In the genomic region with DNA sequence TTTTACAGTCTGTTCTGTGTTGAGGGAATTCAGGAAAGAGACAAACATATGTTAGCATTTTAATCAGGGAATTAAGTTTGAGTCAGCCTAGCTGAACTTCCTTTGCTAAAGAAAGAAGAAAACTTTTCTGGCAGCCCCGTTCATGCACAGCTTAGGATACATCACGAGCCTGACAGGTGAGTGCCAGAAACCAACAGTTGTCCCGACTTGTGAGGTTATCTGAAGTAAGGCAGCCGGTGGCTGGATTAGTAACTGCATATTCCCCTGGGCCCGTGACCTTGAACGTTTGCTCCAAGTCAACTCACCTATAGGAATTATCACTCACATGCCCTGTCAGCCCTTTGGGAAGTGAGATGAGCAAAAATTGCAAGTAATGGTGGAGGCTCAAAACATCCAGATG, we compare ENCODE assay signal across 22 cellular contexts. TPM values are rescaled to one million over a fixed set of nuclear protein-coding genes. Genes with fewer than 3 reads are reported as not detected.
A peak's percentile ranks its signal among the peaks of the same experiment; 100 is the strongest.
DNase-seq lines count a peak whose midpoint lies in the region; ATAC-seq, FAIRE-seq and TF ChIP-seq lines count a peak whose summit lies in the region.
"Had no signal": no experiment of that assay in that cellular context is flagged by ENCODE, and none has a peak within 500 bp of the region (broad histone marks: within the 10 kb centered on the region; RNA-seq: fewer than 3 reads in every experiment).

No MANE protein-coding gene starts in this region.

- H3K27me3 ChIP-seq in GM12878 (replicated peaks in 1 of 2; ENCODE audit: control insufficient read depth in 2 of 2, insufficient read depth in 2 of 2, low read length in 1 of 2): no peaks in the 10 kb centered on the region
- H3K27me3 ChIP-seq: BE2C had no signal

- intact Hi-C loops in GM12878 (cut with micrococcal nuclease; ENCODE audit: unreplicated experiment): no loop called here

- H3K79me2 ChIP-seq in GM12878 (ENCODE audit: control insufficient read depth, insufficient read depth, low read length): no peaks in the 10 kb centered on the region; the same call in 1 of the 2 replicates

- peaks cover 47% of the 10 kb centered on the region for H3K4me1 Mint-ChIP-seq in activated T-cell treated with anti-CD3 and anti-CD28 coated beads, Interleukin-2, amount 50 U/mL, for 24 hours (ENCODE audit: low read depth)
- H3K4me1 Mint-ChIP-seq in activated T-cell treated with anti-CD3 and anti-CD28 coated beads, Interleukin-2, amount 50 U/mL, for 72 hours (ENCODE audit: low read depth): peaks cover 43% of the 10 kb centered on the region
- peaks cover 32% of the 10 kb centered on the region for H3K4me1 Mint-ChIP-seq in stimulated activated naive CD8-positive, alpha-beta T cell treated with anti-CD3 and anti-CD28 coated beads, Interleukin-15, Interleukin-2, amounts not matched to agents 100 ng/mL and 50 ng/mL, for 24 hours (ENCODE audit: low read depth)
- peaks cover 55% of the 10 kb centered on the region for H3K4me1 Mint-ChIP-seq in stimulated activated effector memory CD8-positive, alpha-beta T cell treated with anti-CD3 and anti-CD28 coated beads, Interleukin-12 subunit alpha, Interleukin-12 subunit beta, amount 100 ng/mL, for 72 hours

- no peaks in the 10 kb centered on the region for H3K9me3 Mint-ChIP-seq in activated T-cell treated with anti-CD3 and anti-CD28 coated beads, Interleukin-2, amount 50 U/mL, for 24 hours
- no peaks in the 10 kb centered on the region for H3K9me3 Mint-ChIP-seq in activated T-cell treated with anti-CD3 and anti-CD28 coated beads, Interleukin-2, amount 50 U/mL, for 72 hours
- H3K9me3 Mint-ChIP-seq in stimulated activated naive CD8-positive, alpha-beta T cell treated with anti-CD3 and anti-CD28 coated beads, Interleukin-15, Interleukin-2, amounts not matched to agents 100 ng/mL and 50 ng/mL, for 24 hours: no peaks in the 10 kb centered on the region
- no peaks in the 10 kb centered on the region for H3K9me3 Mint-ChIP-seq in stimulated activated effector memory CD8-positive, alpha-beta T cell treated with anti-CD3 and anti-CD28 coated beads, Interleukin-12 subunit alpha, Interleukin-12 subunit beta, amount 100 ng/mL, for 72 hours

- TSS peak; percentile 35 for BruUV-seq in GM12878 (replicated peaks; lab: Mats Ljungman, UMichigan)

- RAD21 ChIA-PET in GM12878 (lab: Charles Lee; ENCODE audit: unreplicated experiment): no interaction called here

- POLR2A ChIA-PET in GM12878 (lab: Charles Lee): no interaction called here

- no peaks in the 10 kb centered on the region for H3K4me1 ChIP-seq in GM12878 (ENCODE audit: control insufficient read depth, insufficient read depth, low read length)
- H3K4me1 ChIP-seq: BE2C had no signal

- WGBS in GM12878 (ENCODE audit: insufficient coverage, insufficient replicate concordance, low lambda C conversion rate, missing lambda C conversion rate): 90% methylated on average over 6 of the region's 6 CpGs

- H3K36me3 Mint-ChIP-seq in activated T-cell treated with anti-CD3 and anti-CD28 coated beads, Interleukin-2, amount 50 U/mL, for 24 hours (ENCODE audit: low read depth): peaks cover 92% of the 10 kb centered on the region
- H3K36me3 Mint-ChIP-seq in activated T-cell treated with anti-CD3 and anti-CD28 coated beads, Interleukin-2, amount 50 U/mL, for 72 hours (ENCODE audit: insufficient read depth in 2 of 2): peaks cover 23 to 51% of the 10 kb centered on the region in 2 donors
- peaks cover 88% of the 10 kb centered on the region for H3K36me3 Mint-ChIP-seq in stimulated activated naive CD8-positive, alpha-beta T cell treated with anti-CD3 and anti-CD28 coated beads, Interleukin-15, Interleukin-2, amounts not matched to agents 100 ng/mL and 50 ng/mL, for 24 hours (ENCODE audit: low read depth)
- peaks cover 99% of the 10 kb centered on the region for H3K36me3 Mint-ChIP-seq in stimulated activated effector memory CD8-positive, alpha-beta T cell treated with anti-CD3 and anti-CD28 coated beads, Interleukin-12 subunit alpha, Interleukin-12 subunit beta, amount 100 ng/mL, for 72 hours

- no peak overlapping the region for H2AFZ ChIP-seq in GM12878 (ENCODE audit: control insufficient read depth, low read depth, low read length)

- SMC1A ChIA-PET in GM12878 (lab: Charles Lee; ENCODE audit: uncharacterized antibody, unreplicated experiment): interaction anchor here (3.2 kb wide), 1 partner anchor 24 kb away, joined by 11 read pairs; no protein-coding TSS in a partner anchor

- FAIRE-seq in GM12878 (lab: Jason Lieb, UNC) (no peak), frontal cortex (lab: Jason Lieb, UNC) (no peak)
- FAIRE-seq: A204.1 had no signal

- no peak overlapping the region for H3K27ac ChIP-seq in GM12878 (ENCODE audit: control insufficient read depth, insufficient read depth)
- H3K27ac ChIP-seq: HL-60, RWPE1 had no signal

- H3K4me3 Mint-ChIP-seq in activated T-cell treated with anti-CD3 and anti-CD28 coated beads, Interleukin-2, amount 50 U/mL, for 24 hours: no peak overlapping the region
- H3K4me3 Mint-ChIP-seq in activated T-cell treated with anti-CD3 and anti-CD28 coated beads, Interleukin-2, amount 50 U/mL, for 72 hours: no peak overlapping the region
- no peak overlapping the region for H3K4me3 Mint-ChIP-seq in stimulated activated naive CD8-positive, alpha-beta T cell treated with anti-CD3 and anti-CD28 coated beads, Interleukin-15, Interleukin-2, amounts not matched to agents 100 ng/mL and 50 ng/mL, for 24 hours
- no peak overlapping the region for H3K4me3 Mint-ChIP-seq in stimulated activated effector memory CD8-positive, alpha-beta T cell treated with anti-CD3 and anti-CD28 coated beads, Interleukin-12 subunit alpha, Interleukin-12 subunit beta, amount 100 ng/mL, for 72 hours

- H4K20me1 ChIP-seq in GM12878 (ENCODE audit: control insufficient read depth, insufficient read depth): no peaks in the 10 kb centered on the region

- H3K9ac ChIP-seq in GM12878 (ENCODE audit: control insufficient read depth, insufficient read depth, low read length): no peak overlapping the region

- CTCF ChIA-PET in GM12878 (lab: Yijun Ruan, JAX): interaction anchor here (1.6 kb wide), 1 partner anchor 39 kb away, joined by 5 read pairs; no protein-coding TSS in a partner anchor

- peak overlapping the region; percentile 35 for H3K27ac Mint-ChIP-seq in activated T-cell treated with anti-CD3 and anti-CD28 coated beads, Interleukin-2, amount 50 U/mL, for 24 hours
- H3K27ac Mint-ChIP-seq in activated T-cell treated with anti-CD3 and anti-CD28 coated beads, Interleukin-2, amount 50 U/mL, for 72 hours: no peak overlapping the region
- peak overlapping the region; percentile 6 for H3K27ac Mint-ChIP-seq in stimulated activated naive CD8-positive, alpha-beta T cell treated with anti-CD3 and anti-CD28 coated beads, Interleukin-15, Interleukin-2, amounts not matched to agents 100 ng/mL and 50 ng/mL, for 24 hours
- peak overlapping the region; percentile 73 for H3K27ac Mint-ChIP-seq in stimulated activated effector memory CD8-positive, alpha-beta T cell treated with anti-CD3 and anti-CD28 coated beads, Interleukin-12 subunit alpha, Interleukin-12 subunit beta, amount 100 ng/mL, for 72 hours

- H3K36me3 ChIP-seq in GM12878 (ENCODE audit: control insufficient read depth in 2 of 2, insufficient read depth in 2 of 2, low read length in 1 of 2): peaks cover 18 to 60% of the 10 kb centered on the region in 2 experiments

- TF ChIP-seq EP300 in GM12878 (IDR thresholded peaks at IDR 0.05; ENCODE audit: borderline replicate concordance in 1 of 2, control insufficient read depth in 1 of 2, low read depth in 2 of 2, low read length in 2 of 2): no peak

- H3K4me3 ChIP-seq in GM12878: no peak overlapping the region

- DNase-seq in activated T-cell treated with anti-CD3 and anti-CD28 coated beads, Interleukin-2, amount 50 U/mL, for 24 hours: no peak
- no peak for DNase-seq in activated T-cell treated with anti-CD3 and anti-CD28 coated beads, Interleukin-2, amount 50 U/mL, for 72 hours
- DNase-seq in stimulated activated naive CD8-positive, alpha-beta T cell treated with anti-CD3 and anti-CD28 coated beads, Interleukin-15, Interleukin-2, amounts not matched to agents 100 U/mL and 50 U/mL, for 24 hours: no peak
- DNase-seq in GM12878 (ENCODE audit: low read depth, low spot score): no peak
- no peak for DNase-seq in stimulated activated effector memory CD8-positive, alpha-beta T cell treated with anti-CD3 and anti-CD28 coated beads, Interleukin-12 subunit alpha, Interleukin-12 subunit beta, amount 100 ng/mL, for 72 hours (ENCODE audit: low spot score in 2 of 2)
- DNase-seq in frontal cortex (ENCODE audit: low spot score in 2 of 2): no peak
- DNase-seq in erythroblast (lab: John Stamatoyannopoulos, UW): no peak
- DNase-seq: BE2C, DMS79, H7, KG1, NCI-H1105, NCI-H146, NCI-H2029, NCI-H2227 treated with DMSO at 0.1 percent for 48 hours, NCI-H510A, NCI-H748 treated with DMSO at 0.1 percent for 48 hours had no signal

- TF ChIP-seq RAD21 in GM12878 (IDR thresholded peaks at IDR 0.05; ENCODE audit: insufficient read depth, low read depth, low read length): no peak

- TF ChIP-seq CTCF in GM12878 (IDR thresholded peaks at IDR 0.05 in 2 of 3, conservative IDR thresholded peaks at IDR 0.05 in 1 of 3; ENCODE audit: control insufficient read depth in 2 of 3, extremely low read depth in 1 of 3, insufficient read depth in 1 of 3, low read depth in 3 of 3, low read length in 3 of 3): no peak

- no peaks in the 10 kb centered on the region for H3K27me3 Mint-ChIP-seq in activated T-cell treated with anti-CD3 and anti-CD28 coated beads, Interleukin-2, amount 50 U/mL, for 24 hours
- no peaks in the 10 kb centered on the region for H3K27me3 Mint-ChIP-seq in activated T-cell treated with anti-CD3 and anti-CD28 coated beads, Interleukin-2, amount 50 U/mL, for 72 hours (ENCODE audit: low read depth)
- H3K27me3 Mint-ChIP-seq in stimulated activated naive CD8-positive, alpha-beta T cell treated with anti-CD3 and anti-CD28 coated beads, Interleukin-15, Interleukin-2, amounts not matched to agents 100 ng/mL and 50 ng/mL, for 24 hours: no peaks in the 10 kb centered on the region

- ATAC-seq in activated T-cell treated with anti-CD3 and anti-CD28 coated beads, Interleukin-2, amount 50 U/mL, for 72 hours (replicated peaks in 1 of 2): no peak
- no peak for ATAC-seq in stimulated activated naive CD8-positive, alpha-beta T cell treated with anti-CD3 and anti-CD28 coated beads, Interleukin-15, Interleukin-2, amounts not matched to agents 100 U/mL and 50 U/mL, for 24 hours
- ATAC-seq in GM12878: no peak
- ATAC-seq in stimulated activated effector memory CD8-positive, alpha-beta T cell treated with anti-CD3 and anti-CD28 coated beads, Interleukin-12 subunit alpha, Interleukin-12 subunit beta, amount 100 ng/mL, for 72 hours: no peak

- H3K4me2 ChIP-seq in GM12878 (ENCODE audit: control insufficient read depth, insufficient read depth): no peak overlapping the region

- in situ Hi-C loops in GM12878 (cut with MboI): loop anchor here (5.0 kb wide), 1 partner anchor 39 kb away; no protein-coding TSS in a partner anchor

- TF ChIP-seq POLR2A in GM12878 (IDR thresholded peaks at IDR 0.05; ENCODE audit: low read depth, low read length): no peak
- no peak for TF ChIP-seq POLR2A in erythroblast (IDR thresholded peaks at IDR 0.05; ENCODE audit: low read length)

- H3K9me3 ChIP-seq in GM12878 (replicated peaks; ENCODE audit: control insufficient read depth, insufficient read depth, low read length): no peaks in the 10 kb centered on the region
- H3K9me3 ChIP-seq: BE2C had no signal

RNA-seq across cellular contexts. Expression of gene RBM17, which starts 24.1 kb away (rescaled TPM):
- 100 to 1,000 TPM; 156 to 200 TPM for total RNA-seq in activated T-cell treated with anti-CD3 and anti-CD28 coated beads, Interleukin-2, amount 50 U/mL, for 72 hours
- total RNA-seq in GM12878 (2013; cell fraction: nucleolus; rRNA removed): 136 and 141 TPM in 2 replicates
- total RNA-seq in GM12878 (2014; rRNA removed) (38.3 and 49.0 TPM in 2 replicates), GM12878 (2014; rRNA removed; fragmentation: Illumina TruSeq; extraction: Trizol) (85.7 and 94.1 TPM in 2 replicates), GM12878 (2021) (101 and 106 TPM in 2 replicates), frontal cortex (31.8 TPM)
- 52.6 TPM for polyA plus RNA-seq in GM12878 (2011; ENCODE audit: low read depth)
- polyA plus RNA-seq in GM12878 (2011; rRNA removed) (64.5 and 65.3 TPM in 2 replicates), GM12878 (2014; fragmentation: Illumina TruSeq; extraction: Trizol) (156 and 160 TPM in 2 replicates), GM12878 (2014; fragmentation: Nextera tagmentation; extraction: Ambion mirVana) (10 to 100 TPM; 28.4 to 45.0 TPM), GM12878 (2014; rRNA removed) (79.9 and 82.1 TPM in 2 replicates), GM12878 (2016; fragmentation: Nextera tagmentation; extraction: Ambion mirVana) (100 to 1,000 TPM; 177 to 181 TPM)
- polyA plus RNA-seq in GM12878 (2011; cell fraction: cytosol; rRNA removed): 33.5 and 38.9 TPM in 2 replicates
- 130 and 190 TPM in 2 replicates for polyA plus RNA-seq in GM12878 (2011; cell fraction: nucleus; rRNA removed)
- 73.3 and 80.2 TPM in 2 replicates for polyA plus RNA-seq in GM12878 (2012)
- polyA minus RNA-seq in GM12878 (2011; rRNA and poly(A)+ RNA removed): 22.5 and 26.1 TPM in 2 replicates
- polyA minus RNA-seq in GM12878 (2011; cell fraction: cytosol; rRNA and poly(A)+ RNA removed): 11.8 and 17.6 TPM in 2 replicates
- polyA minus RNA-seq in GM12878 (2011; cell fraction: nucleus; rRNA and poly(A)+ RNA removed): 19.2 and 28.1 TPM in 2 replicates

RNA-seq across cellular contexts. Expression of gene IL2RA, which starts 50.7 kb away (rescaled TPM):
- 1,000 to 10,000 TPM in 1 of 2 donors, 100 to 1,000 TPM in 1; 848 to 1,110 TPM for total RNA-seq in activated T-cell treated with anti-CD3 and anti-CD28 coated beads, Interleukin-2, amount 50 U/mL, for 72 hours
- 4.9 and 10.7 TPM in 2 replicates for total RNA-seq in GM12878 (2013; cell fraction: nucleolus; rRNA removed)
- total RNA-seq in GM12878 (2014; rRNA removed): 3.4 and 4.0 TPM in 2 replicates
- total RNA-seq in GM12878 (2014; rRNA removed; fragmentation: Illumina TruSeq; extraction: Trizol): 5.0 and 5.3 TPM in 2 replicates
- 5.0 and 5.3 TPM in 2 replicates for total RNA-seq in GM12878 (2021)
- 0.97 TPM for polyA plus RNA-seq in GM12878 (2011; ENCODE audit: low read depth)
- 2.2 and 2.4 TPM in 2 replicates for polyA plus RNA-seq in GM12878 (2011; rRNA removed)
- 1.2 TPM in 2 replicates for polyA plus RNA-seq in GM12878 (2011; cell fraction: cytosol; rRNA removed)
- 0.80 and 1.1 TPM in 2 replicates for polyA plus RNA-seq in GM12878 (2011; cell fraction: nucleus; rRNA removed)
- polyA plus RNA-seq in GM12878 (2012): 1.3 and 2.2 TPM in 2 replicates
- 5.6 and 6.0 TPM in 2 replicates for polyA plus RNA-seq in GM12878 (2014; fragmentation: Illumina TruSeq; extraction: Trizol)
- polyA plus RNA-seq in GM12878 (2014; fragmentation: Nextera tagmentation; extraction: Ambion mirVana): 1 to 10 TPM; 3.3 to 5.1 TPM
- polyA plus RNA-seq in GM12878 (2014; rRNA removed): 3.4 and 3.9 TPM in 2 replicates
- polyA plus RNA-seq in GM12878 (2016; fragmentation: Nextera tagmentation; extraction: Ambion mirVana): 1 to 10 TPM; 4.8 to 5.7 TPM
- 1.0 and 1.1 TPM in 2 replicates for polyA minus RNA-seq in GM12878 (2011; rRNA and poly(A)+ RNA removed)
- not detected in 2 replicates for polyA minus RNA-seq in GM12878 (2011; cell fraction: cytosol; rRNA and poly(A)+ RNA removed)
- polyA minus RNA-seq in GM12878 (2011; cell fraction: nucleus; rRNA and poly(A)+ RNA removed): 0.77 and 1.2 TPM in 2 replicates
- not detected for total RNA-seq in frontal cortex
- total RNA-seq: H7, HT-29 had no signal

Comparison
In these comparisons a context has a peak if more than half of its experiments do, and no peak if none do; other contexts are left out.
1. RNA of gene IL2RA, which starts 50.7 kb away (total RNA-seq): 848 to 1,110 TPM in activated T-cell treated with anti-CD3 and anti-CD28 coated beads, Interleukin-2, amount 50 U/mL, for 72 hours; 3.4 to 10.7 TPM in GM12878 and not detected in frontal cortex (single experiment); every median in the first group is over 10 times any median in the second.